ENCODE assay signal across 22 cellular contexts in the genomic region with DNA sequence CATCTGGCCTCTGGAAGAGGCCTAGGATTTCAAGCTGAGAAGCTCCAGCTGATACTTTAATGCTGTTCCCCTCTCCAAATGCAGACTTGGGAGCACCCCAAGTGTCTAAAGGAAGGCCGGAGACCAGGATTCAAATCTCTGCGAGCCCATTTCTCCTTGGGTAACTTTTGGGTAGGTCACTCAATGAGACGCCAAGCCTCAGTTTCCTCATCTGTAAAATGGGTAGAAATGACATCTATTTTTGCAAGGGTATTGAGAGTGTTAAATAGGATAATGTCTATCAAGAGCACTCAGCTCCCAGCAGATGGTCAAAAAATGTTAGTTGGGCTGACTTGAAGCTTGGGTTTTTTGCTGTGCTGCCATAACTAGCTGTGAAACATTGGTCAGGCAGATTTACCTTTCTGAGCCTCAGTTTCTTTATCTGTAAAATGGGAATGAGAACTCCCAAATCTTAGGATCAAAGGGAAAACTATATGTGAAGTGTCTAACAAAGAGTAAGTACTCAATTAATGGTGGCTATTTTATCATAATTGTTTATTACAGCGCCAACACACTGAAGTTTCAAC.
"Had no signal": no experiment of that assay in that cellular context is flagged by ENCODE, and none has a peak within 500 bp of the region (broad histone marks: within the 10 kb centered on the region; RNA-seq: fewer than 3 reads in every experiment).

No MANE protein-coding gene starts in this region.

- H3K36me3 ChIP-seq: esophagus squamous epithelium, gastrocnemius medialis, heart right ventricle, left lung, lower lobe of right lung had no signal

- H3K27ac ChIP-seq: epithelial cell of prostate, esophagus squamous epithelium, gastrocnemius medialis, heart right ventricle, left lung, lower lobe of right lung had no signal

- H3K4me3 ChIP-seq: esophagus squamous epithelium, gastrocnemius medialis, heart right ventricle, left lung, lower lobe of right lung, mucosa of descending colon had no signal

- H3K9me3 ChIP-seq: esophagus squamous epithelium, gastrocnemius medialis, heart right ventricle, left lung, lower lobe of right lung, mucosa of descending colon had no signal

- FAIRE-seq: endometrium, islet of Langerhans, keratinocyte had no signal

- DNase-seq: cortex of kidney; effector CD8-positive, alpha-beta T cell; effector memory CD8-positive, alpha-beta T cell; endodermal cell; erythroblast; esophagus squamous epithelium; foreskin melanocyte; gastrocnemius medialis; glutamatergic neuron; hippocampal formation; left lung; lower lobe of right lung; mesenchymal stem cell; mucosa of descending colon; naive B cell; naive thymus-derived CD8-positive, alpha-beta T cell had no signal

- H3K4me1 ChIP-seq: esophagus squamous epithelium, gastrocnemius medialis, left lung, lower lobe of right lung had no signal

- ATAC-seq: effector memory CD8-positive, alpha-beta T cell; esophagus mucosa; gastrocnemius medialis; left lung; lower lobe of right lung; mucosa of descending colon; naive thymus-derived CD8-positive, alpha-beta T cell had no signal
